12 cellular contexts compared by ENCODE assay signal in the genomic region with DNA sequence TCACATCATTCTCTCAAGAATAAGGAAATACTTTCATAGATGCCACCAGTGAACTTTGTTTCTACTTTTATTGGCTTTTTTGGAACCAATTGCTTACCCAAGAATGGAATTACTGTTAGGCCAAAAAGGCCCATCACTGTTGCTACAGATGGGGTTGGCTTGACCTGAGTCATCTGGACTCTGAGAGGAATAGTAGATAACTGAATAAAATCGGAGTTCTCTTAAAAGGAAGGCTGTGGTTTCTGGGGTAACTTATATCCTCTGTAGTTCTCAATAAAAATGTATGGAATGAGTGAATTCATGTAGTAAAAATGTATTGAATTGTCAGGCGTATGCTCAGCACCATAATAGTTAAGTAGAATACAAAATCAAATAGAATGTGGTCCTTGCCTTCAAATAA.
"Had no signal": no experiment of that assay in that cellular context is flagged by ENCODE, and none has a peak within 500 bp of the region (broad histone marks: within the 10 kb centered on the region; RNA-seq: fewer than 3 reads in every experiment).

No MANE protein-coding gene starts in this region.

- H3K4me3 Mint-ChIP-seq: activated B cell treated with CpG ODN at 0.5 μM for 24 hours; activated CD4-positive, alpha-beta T cell treated with anti-CD3 and anti-CD28 coated beads, Interleukin-2, amount 10 ng/mL, durations not matched to agents 24 days and 14 days; activated naive CD8-positive, alpha-beta T cell treated with anti-CD3 and anti-CD28 coated beads, Interleukin-2, amount 50 U/mL, for 24 hours; central memory CD8-positive, alpha-beta T cell; endodermal cell; naive thymus-derived CD4-positive, alpha-beta T cell; stimulated activated naive CD8-positive, alpha-beta T cell treated with anti-CD3 and anti-CD28 coated beads, Interleukin-15, Interleukin-2, amounts not matched to agents 100 ng/mL and 50 ng/mL, for 24 hours; T-helper 1 cell treated with Interleukin-12 subunit alpha and Interleukin-12 subunit beta and Interleukin-4 antibody, amounts not matched to agents 30 μg/mL and 1 μg/mL, for 36 hours had no signal

- H3K4me1 Mint-ChIP-seq: activated B cell treated with CpG ODN at 0.5 μM for 24 hours; activated CD4-positive, alpha-beta T cell treated with anti-CD3 and anti-CD28 coated beads, Interleukin-2, amount 10 ng/mL, durations not matched to agents 24 days and 14 days; activated naive CD8-positive, alpha-beta T cell treated with anti-CD3 and anti-CD28 coated beads, Interleukin-2, amount 50 U/mL, for 24 hours; central memory CD8-positive, alpha-beta T cell had no signal

- H3K9me3 Mint-ChIP-seq: central memory CD8-positive, alpha-beta T cell had no signal

- ATAC-seq: activated naive CD8-positive, alpha-beta T cell treated with anti-CD3 and anti-CD28 coated beads, Interleukin-2, amount 50 U/mL, for 24 hours; naive thymus-derived CD4-positive, alpha-beta T cell had no signal

- DNase-seq: activated B cell treated with CpG ODN at 0.5 μM for 24 hours; activated CD4-positive, alpha-beta T cell treated with anti-CD3 and anti-CD28 coated beads, Interleukin-2, amount 10 ng/mL, durations not matched to agents 24 days and 14 days; activated CD8-positive, alpha-beta memory T cell treated with anti-CD3 and anti-CD28 coated beads for 24 hours; activated naive CD4-positive, alpha-beta T cell treated with Interleukin-2 at 50 U/mL for 16 hours; activated naive CD8-positive, alpha-beta T cell treated with anti-CD3 and anti-CD28 coated beads, Interleukin-2, amount 50 U/mL, for 24 hours; dermis blood vessel endothelial cell; endodermal cell; naive thymus-derived CD4-positive, alpha-beta T cell; stimulated activated CD4-positive, alpha-beta T cell treated with anti-CD3 and anti-CD28 coated beads, Interleukin-4, amount 100 ng/mL, for 24 hours had no signal

- H3K27ac Mint-ChIP-seq: activated B cell treated with CpG ODN at 0.5 μM for 24 hours; activated CD4-positive, alpha-beta T cell treated with anti-CD3 and anti-CD28 coated beads, Interleukin-2, amount 10 ng/mL, durations not matched to agents 24 days and 14 days; activated naive CD8-positive, alpha-beta T cell treated with anti-CD3 and anti-CD28 coated beads, Interleukin-2, amount 50 U/mL, for 24 hours; endodermal cell; naive thymus-derived CD4-positive, alpha-beta T cell; stimulated activated naive CD8-positive, alpha-beta T cell treated with anti-CD3 and anti-CD28 coated beads, Interleukin-15, Interleukin-2, amounts not matched to agents 100 ng/mL and 50 ng/mL, for 24 hours; T-helper 1 cell treated with Interleukin-12 subunit alpha and Interleukin-12 subunit beta and Interleukin-4 antibody, amounts not matched to agents 30 μg/mL and 1 μg/mL, for 36 hours had no signal
